Comparison of ENCODE assay signal across 7 cellular contexts in genomic region chr16:46853713-46854443, GRCh38. TPM values are rescaled to one million over a fixed set of nuclear protein-coding genes. Genes with fewer than 3 reads are reported as not detected.
DNase-seq lines count a peak whose midpoint lies in the region; FAIRE-seq and TF ChIP-seq lines count a peak whose summit lies in the region.

No MANE protein-coding gene starts in this region.

- no peaks in the 10 kb centered on the region for H3K36me3 Mint-ChIP-seq in activated T-helper 2 cell treated with anti-CD3 and anti-CD28 coated beads, Interferon-gamma antibody, Interleukin-2, Interleukin-4, amounts not matched to agents 10 μg/mL and 5 μg/mL and 100 μg/mL, durations not matched to agents 14 hours and 24 hours and 36 hours (ENCODE audit: low read depth)

- H3K9me3 ChIP-seq in neutrophil, result no peaks in the 10 kb centered on the region

- H3K27ac ChIP-seq in neutrophil (no peak overlapping the region), temporal lobe (ENCODE audit: low read depth, low read length) (peak overlapping the region; percentile 54)

- no peaks in the 10 kb centered on the region for H3K4me1 ChIP-seq in neutrophil (ENCODE audit: control insufficient read depth in 1 of 2, insufficient read depth in 1 of 2, low read depth in 1 of 2, low read length in 1 of 2)

- H3K27ac Mint-ChIP-seq in activated T-helper 2 cell treated with anti-CD3 and anti-CD28 coated beads, Interferon-gamma antibody, Interleukin-2, Interleukin-4, amounts not matched to agents 10 μg/mL and 5 μg/mL and 100 μg/mL, durations not matched to agents 14 hours and 24 hours and 36 hours, result no peak overlapping the region

- intact Hi-C loops in activated T-helper 2 cell treated with anti-CD3 and anti-CD28 coated beads, Interferon-gamma antibody, Interleukin-2, Interleukin-4, amounts not matched to agents 10 μg/mL and 5 μg/mL and 100 μg/mL, durations not matched to agents 14 hours and 24 hours and 36 hours (cut with micrococcal nuclease), result loop anchor here (1.0 to 2.0 kb wide), 2 partner anchors 55 to 75 kb away; no protein-coding TSS in a partner anchor

- peaks cover 2% of the 10 kb centered on the region for H3K4me1 Mint-ChIP-seq in activated T-helper 2 cell treated with anti-CD3 and anti-CD28 coated beads, Interferon-gamma antibody, Interleukin-2, Interleukin-4, amounts not matched to agents 10 μg/mL and 5 μg/mL and 100 μg/mL, durations not matched to agents 14 hours and 24 hours and 36 hours (ENCODE audit: low read depth)

- H3K27me3 ChIP-seq in neutrophil, result no peaks in the 10 kb centered on the region

- DNase-seq in HT-29 (ENCODE audit: low spot score) (peak; percentile 84), RCC 7860 (ENCODE audit: low spot score) (peak; percentile 37), fibroblast of the conjunctiva (ENCODE audit: low read depth) (peak; percentile 46)
- DNase-seq in activated T-helper 2 cell treated with anti-CD3 and anti-CD28 coated beads, Interferon-gamma antibody, Interleukin-2, Interleukin-4, amounts not matched to agents 10 μg/mL and 5 μg/mL and 100 μg/mL, durations not matched to agents 14 hours and 24 hours and 36 hours (ENCODE audit: low spot score), result peak; percentile 46

- H3K27me3 Mint-ChIP-seq in activated T-helper 2 cell treated with anti-CD3 and anti-CD28 coated beads, Interferon-gamma antibody, Interleukin-2, Interleukin-4, amounts not matched to agents 10 μg/mL and 5 μg/mL and 100 μg/mL, durations not matched to agents 14 hours and 24 hours and 36 hours (ENCODE audit: low read depth), result peaks cover 2% of the 10 kb centered on the region

- no peak for FAIRE-seq in RCC 7860 (lab: Jason Lieb, UNC)

- TF ChIP-seq CTCF in GM12874 (IDR thresholded peaks at IDR 0.05; ENCODE audit: insufficient read depth, low read depth, low read length) (peak; percentile 85), neutrophil (IDR thresholded peaks at IDR 0.05) (peak; percentile 11)

- no peak overlapping the region for H3K4me3 ChIP-seq in neutrophil (ENCODE audit: low read depth in 1 of 2, low read length in 1 of 2)

- no peaks in the 10 kb centered on the region for H3K36me3 ChIP-seq in neutrophil

- H3K4me3 Mint-ChIP-seq in activated T-helper 2 cell treated with anti-CD3 and anti-CD28 coated beads, Interferon-gamma antibody, Interleukin-2, Interleukin-4, amounts not matched to agents 10 μg/mL and 5 μg/mL and 100 μg/mL, durations not matched to agents 14 hours and 24 hours and 36 hours (ENCODE audit: low read depth), result no peak overlapping the region

- H3K9me3 Mint-ChIP-seq in activated T-helper 2 cell treated with anti-CD3 and anti-CD28 coated beads, Interferon-gamma antibody, Interleukin-2, Interleukin-4, amounts not matched to agents 10 μg/mL and 5 μg/mL and 100 μg/mL, durations not matched to agents 14 hours and 24 hours and 36 hours, result no peaks in the 10 kb centered on the region

RNA-seq across cellular contexts. Expression of gene C16orf87, which starts 22.9 kb away (rescaled TPM):
- 3.1 and 3.6 TPM in 2 replicates for total RNA-seq in HT-29 (2014; rRNA removed; shearing (Covaris generic))
- total RNA-seq in activated T-helper 2 cell treated with anti-CD3 and anti-CD28 coated beads, Interferon-gamma antibody, Interleukin-2, Interleukin-4, amounts not matched to agents 10 μg/mL and 5 μg/mL and 100 μg/mL, durations not matched to agents 14 hours and 24 hours and 36 hours, result 20.1 and 24.0 TPM in 2 replicates
- 23.8 TPM for total RNA-seq in temporal lobe

RNA-seq across cellular contexts. Expression of gene GPT2, which starts 30.3 kb away (rescaled TPM):
- 77.0 and 89.0 TPM in 2 replicates for total RNA-seq in HT-29 (2014; rRNA removed; shearing (Covaris generic))
- total RNA-seq in activated T-helper 2 cell treated with anti-CD3 and anti-CD28 coated beads, Interferon-gamma antibody, Interleukin-2, Interleukin-4, amounts not matched to agents 10 μg/mL and 5 μg/mL and 100 μg/mL, durations not matched to agents 14 hours and 24 hours and 36 hours, result 12.9 and 13.5 TPM in 2 replicates
- total RNA-seq in temporal lobe, result 16.5 TPM
